ENCODE assay signal across 22 cellular contexts in genomic region chr17:80183581-80184422, GRCh38. TPM values are rescaled to one million over a fixed set of nuclear protein-coding genes. Genes with fewer than 3 reads are reported as not detected.
DNase-seq lines count a peak whose midpoint lies in the region; TF ChIP-seq lines count a peak whose summit lies in the region.
"Had no signal": no experiment of that assay in that cellular context is flagged by ENCODE, and none has a peak within 500 bp of the region (broad histone marks: within the 10 kb centered on the region; RNA-seq: fewer than 3 reads in every experiment).

No MANE protein-coding gene starts in this region.

- no peak overlapping the region for H3K4me3 ChIP-seq in HEK293 (ENCODE audit: low read depth, low read length)
- H3K4me3 ChIP-seq in ectodermal cell (ENCODE audit: insufficient read depth, low read depth, low read length): no peak overlapping the region
- no peak overlapping the region for H3K4me3 ChIP-seq in osteoblast (ENCODE audit: insufficient read depth, low read length)
- H3K4me3 ChIP-seq: BLaER1 treated with 17β-estradiol and CSF1 and Interleukin-3, amounts not matched to agents 10 nM and 100 nM; Peyer's patch had no signal

- no peaks in the 10 kb centered on the region for H3K36me3 ChIP-seq in HEK293 (ENCODE audit: control insufficient read depth in 2 of 2, insufficient read depth in 1 of 2, low read length in 2 of 2)
- no peaks in the 10 kb centered on the region for H3K36me3 ChIP-seq in ectodermal cell (ENCODE audit: control insufficient read depth, insufficient read depth, low read length)
- H3K36me3 ChIP-seq in osteoblast (ENCODE audit: insufficient read depth, low read length): no peaks in the 10 kb centered on the region
- H3K36me3 ChIP-seq: BLaER1 treated with 17β-estradiol and CSF1 and Interleukin-3, amounts not matched to agents 10 nM and 100 nM; Peyer's patch had no signal

- peak; percentile 17 for DNase-seq in DMS53 (lab: John Stamatoyannopoulos, UW)
- no peak for DNase-seq in DMS53 treated with DMSO at 0.1 percent for 48 hours (lab: John Stamatoyannopoulos, UW; ENCODE audit: unreplicated experiment)
- peak; percentile 72 for DNase-seq in osteoblast (ENCODE audit: insufficient read length, low spot score, missing footprints)
- no peak for DNase-seq in activated naive CD8-positive, alpha-beta T cell treated with anti-CD3 and anti-CD28 coated beads for 36 hours
- no peak for DNase-seq in activated CD8-positive, alpha-beta memory T cell treated with anti-CD3 and anti-CD28 coated beads, Interleukin-2, amount 50 U/mL, for 4 hours
- DNase-seq in stimulated activated CD4-positive, alpha-beta T cell treated with anti-CD3 and anti-CD28 coated beads, Interleukin-2, amount 100 ng/mL, for 48 hours: no peak
- DNase-seq: CD4-positive, alpha-beta memory T cell; GOT3; KG1; NCI-H1092 treated with DMSO at 0.1 percent for 48 hours; NCI-H1436 treated with DMSO at 0.1 percent for 48 hours; NCI-H1930; NCI-H2227 treated with DMSO at 0.1 percent for 48 hours; NCI-H510A; NCI-H748 treated with DMSO at 0.1 percent for 48 hours; Peyer's patch had no signal

- CTCF ChIA-PET in HEK293 (lab: Yijun Ruan, JAX): interaction anchor here (2.0 kb wide), 1 partner anchor 11 kb away, joined by 8 read pairs; no protein-coding TSS in a partner anchor

- no peak overlapping the region for H2AFZ ChIP-seq in osteoblast (ENCODE audit: low read length)

- H3K36me3 Mint-ChIP-seq in activated naive CD8-positive, alpha-beta T cell treated with anti-CD3 and anti-CD28 coated beads for 36 hours: no peaks in the 10 kb centered on the region
- H3K36me3 Mint-ChIP-seq: CD4-positive, alpha-beta memory T cell had no signal

- no peaks in the 10 kb centered on the region for H3K79me2 ChIP-seq in osteoblast (ENCODE audit: insufficient read depth, low read length)

- H3K9me3 Mint-ChIP-seq in activated naive CD8-positive, alpha-beta T cell treated with anti-CD3 and anti-CD28 coated beads for 36 hours: no peaks in the 10 kb centered on the region

- H3K4me2 ChIP-seq in osteoblast (ENCODE audit: insufficient read depth, low read length): no peak overlapping the region
- H3K4me2 ChIP-seq: BLaER1 treated with 17β-estradiol and CSF1 and Interleukin-3, amounts not matched to agents 10 nM and 100 nM had no signal

- H3K27me3 Mint-ChIP-seq in activated naive CD8-positive, alpha-beta T cell treated with anti-CD3 and anti-CD28 coated beads for 36 hours: no peaks in the 10 kb centered on the region

- POLR2A ChIA-PET in HEK293 (lab: Yijun Ruan, JAX): interaction anchor here (0.5 kb wide), 1 partner anchor 35 kb away, joined by 9 read pairs; no protein-coding TSS in a partner anchor

- H3K4me3 Mint-ChIP-seq in activated naive CD8-positive, alpha-beta T cell treated with anti-CD3 and anti-CD28 coated beads for 36 hours: no peak overlapping the region
- H3K4me3 Mint-ChIP-seq: CD4-positive, alpha-beta memory T cell had no signal

- H3K4me1 ChIP-seq in HEK293 (ENCODE audit: control insufficient read depth, insufficient read depth, low read length): no peaks in the 10 kb centered on the region
- peaks cover 16% of the 10 kb centered on the region for H3K4me1 ChIP-seq in ectodermal cell (ENCODE audit: control insufficient read depth, insufficient read depth, low read length)
- H3K4me1 ChIP-seq in osteoblast (ENCODE audit: insufficient read depth, low read length): no peaks in the 10 kb centered on the region
- H3K4me1 ChIP-seq: Peyer's patch had no signal

- H4K20me1 ChIP-seq in osteoblast (ENCODE audit: insufficient read depth, low read length): no peaks in the 10 kb centered on the region
- H4K20me1 ChIP-seq: BLaER1 treated with 17β-estradiol and CSF1 and Interleukin-3, amounts not matched to agents 10 nM and 100 nM had no signal

- H3K9me3 ChIP-seq in HEK293 (ENCODE audit: control insufficient read depth, insufficient read depth, low read depth, low read length) (no peaks in the 10 kb centered on the region), ectodermal cell (ENCODE audit: control insufficient read depth, low read length) (no peaks in the 10 kb centered on the region), osteoblast (ENCODE audit: low read depth, low read length) (no peaks in the 10 kb centered on the region)
- H3K9me3 ChIP-seq: BLaER1 treated with 17β-estradiol and CSF1 and Interleukin-3, amounts not matched to agents 10 nM and 100 nM; Peyer's patch had no signal

- H3K27ac ChIP-seq in HEK293 (ENCODE audit: extremely low read depth, low read depth, low read length) (no peak overlapping the region), ectodermal cell (ENCODE audit: insufficient read depth, low read depth, low read length, poor library complexity, severe bottlenecking) (peak overlapping the region; percentile 82), osteoblast (ENCODE audit: low read depth, low read length) (no peak overlapping the region)
- H3K27ac ChIP-seq: 22Rv1; BLaER1 treated with 17β-estradiol and CSF1 and Interleukin-3, amounts not matched to agents 10 nM and 100 nM; Peyer's patch had no signal

- H3K4me1 Mint-ChIP-seq in activated naive CD8-positive, alpha-beta T cell treated with anti-CD3 and anti-CD28 coated beads for 36 hours: no peaks in the 10 kb centered on the region
- H3K4me1 Mint-ChIP-seq: CD4-positive, alpha-beta memory T cell had no signal

- H3K27me3 ChIP-seq in ectodermal cell (ENCODE audit: control insufficient read depth, insufficient read depth, low read length, poor library complexity, severe bottlenecking): no peaks in the 10 kb centered on the region
- H3K27me3 ChIP-seq in osteoblast (ENCODE audit: insufficient read depth, low read length): peaks cover 15% of the 10 kb centered on the region
- H3K27me3 ChIP-seq: Peyer's patch had no signal

- 79 to 82% methylated on average over 26 of the region's 26 CpGs for WGBS in ectodermal cell, 2 experiments

- TF ChIP-seq CTCF in HEK293 (tag by site-specific recombination; IDR thresholded peaks at IDR 0.05) (no peak), osteoblast (IDR thresholded peaks at IDR 0.05; ENCODE audit: extremely low read depth, low read depth, low read length) (no peak)

- no peak overlapping the region for H3K27ac Mint-ChIP-seq in activated naive CD8-positive, alpha-beta T cell treated with anti-CD3 and anti-CD28 coated beads for 36 hours
- H3K27ac Mint-ChIP-seq: CD4-positive, alpha-beta memory T cell had no signal

TF ChIP-seq in HEK293, 187 proteins besides CTCF, POLR2A, EP300 and RAD21:
- no peak for TF ChIP-seq SCRT1 (tag by site-specific recombination; IDR thresholded peaks at IDR 0.05; ENCODE audit: borderline replicate concordance)
- no peak for TF ChIP-seq ZNF292 (tag by site-specific recombination; IDR thresholded peaks at IDR 0.05; ENCODE audit: borderline replicate concordance, low read depth)
- TF ChIP-seq EGR2 (tag by site-specific recombination; IDR thresholded peaks at IDR 0.05; ENCODE audit: low read depth): peak; percentile 92
- TF ChIP-seq ZNF555 (tag by site-specific recombination; conservative IDR thresholded peaks at IDR 0.05): no peak
- no peak for TF ChIP-seq ZNF560 (tag by site-specific recombination; IDR thresholded peaks at IDR 0.05; ENCODE audit: borderline replicate concordance)
- TF ChIP-seq ZEB2 (tag by site-specific recombination; IDR thresholded peaks at IDR 0.05): peak; percentile 83
- TF ChIP-seq ZFHX2 (tag by site-specific recombination; conservative IDR thresholded peaks at IDR 0.05): peak; percentile 82

RNA-seq across cellular contexts. Expression of gene CARD14, which starts 14.0 kb away (rescaled TPM):
- 0.72 TPM for polyA plus RNA-seq in ectodermal cell (2013, experiment 1 of 4)
- polyA plus RNA-seq in ectodermal cell (2013, experiment 2 of 4): 0.53 TPM
- 0.48 TPM for polyA plus RNA-seq in ectodermal cell (2013, experiment 3 of 4)
- 0.89 TPM for polyA plus RNA-seq in ectodermal cell (2013, experiment 4 of 4)
- total RNA-seq in osteoblast: not detected in 2 replicates
- not detected for total RNA-seq in activated naive CD8-positive, alpha-beta T cell treated with anti-CD3 and anti-CD28 coated beads for 36 hours
- total RNA-seq: Daoy, OCI-LY7 had no signal

RNA-seq across cellular contexts. Expression of gene SGSH, which starts 36.3 kb away (rescaled TPM):
- 29.9 TPM for polyA plus RNA-seq in ectodermal cell (2013, experiment 1 of 4)
- polyA plus RNA-seq in ectodermal cell (2013, experiment 2 of 4): 30.9 TPM
- 22.5 TPM for polyA plus RNA-seq in ectodermal cell (2013, experiment 3 of 4)
- 24.3 TPM for polyA plus RNA-seq in ectodermal cell (2013, experiment 4 of 4)
- 15.9 and 19.4 TPM in 2 replicates for total RNA-seq in osteoblast
- total RNA-seq in activated naive CD8-positive, alpha-beta T cell treated with anti-CD3 and anti-CD28 coated beads for 36 hours: 1 to 10 TPM; 7.0 to 8.2 TPM

RNA-seq across cellular contexts. Expression of gene SLC26A11, which starts 36.4 kb away (rescaled TPM):
- 25.6 TPM for polyA plus RNA-seq in ectodermal cell (2013, experiment 1 of 4)
- 23.9 TPM for polyA plus RNA-seq in ectodermal cell (2013, experiment 2 of 4)
- 19.0 TPM for polyA plus RNA-seq in ectodermal cell (2013, experiment 3 of 4)
- polyA plus RNA-seq in ectodermal cell (2013, experiment 4 of 4): 19.4 TPM
- total RNA-seq in osteoblast: 12.7 and 17.4 TPM in 2 replicates
- total RNA-seq in activated naive CD8-positive, alpha-beta T cell treated with anti-CD3 and anti-CD28 coated beads for 36 hours: 1 to 10 TPM; 1.7 to 2.3 TPM

RNA-seq across cellular contexts. Expression of gene EIF4A3, which starts 36.9 kb away (rescaled TPM):
- polyA plus RNA-seq in ectodermal cell (2013, experiment 1 of 4): 148 TPM
- 156 TPM for polyA plus RNA-seq in ectodermal cell (2013, experiment 2 of 4)
- 133 TPM for polyA plus RNA-seq in ectodermal cell (2013, experiment 3 of 4)
- polyA plus RNA-seq in ectodermal cell (2013, experiment 4 of 4): 137 TPM
- total RNA-seq in osteoblast: 44.5 and 46.3 TPM in 2 replicates
- total RNA-seq in activated naive CD8-positive, alpha-beta T cell treated with anti-CD3 and anti-CD28 coated beads for 36 hours: 100 to 1,000 TPM; 192 to 197 TPM

Comparison
In these comparisons a context has a peak if more than half of its experiments do, and no peak if none do; other contexts are left out.
1. DNase-seq: peak in DMS53 (single experiment) and osteoblast (single experiment); none in DMS53 treated with DMSO at 0.1 percent for 48 hours (single experiment), activated naive CD8-positive, alpha-beta T cell treated with anti-CD3 and anti-CD28 coated beads for 36 hours (single experiment), activated CD8-positive, alpha-beta memory T cell treated with anti-CD3 and anti-CD28 coated beads, Interleukin-2, amount 50 U/mL, for 4 hours (single experiment) and stimulated activated CD4-positive, alpha-beta T cell treated with anti-CD3 and anti-CD28 coated beads, Interleukin-2, amount 100 ng/mL, for 48 hours (0 of 2).